1 cellular context compared by ENCODE assay signal in genomic region chr1:44730741-44731512, GRCh38.
TF ChIP-seq lines count a peak whose summit lies in the region.

RNU5D-1 (minus strand) TSS chr1:44731170.

TF ChIP-seq in HepG2, 621 proteins besides CTCF, POLR2A, EP300 and RAD21 (continued from another document and continues in another):
- TF ChIP-seq ZNF557 (CRISPR knock-in tag; IDR thresholded peaks at IDR 0.05) (no peak), PRMT3 (CRISPR knock-in tag; IDR thresholded peaks at IDR 0.05; ENCODE audit: borderline replicate concordance, low read depth) (no peak), ZNF614 (CRISPR knock-in tag; IDR thresholded peaks at IDR 0.05; ENCODE audit: borderline replicate concordance) (peak; percentile 72), ZSCAN30 (CRISPR knock-in tag; IDR thresholded peaks at IDR 0.05) (no peak), SRY (CRISPR knock-in tag; IDR thresholded peaks at IDR 0.05) (no peak), SAFB2 (CRISPR knock-in tag; IDR thresholded peaks at IDR 0.05; ENCODE audit: borderline replicate concordance, low read depth) (no peak), KAT7 (CRISPR knock-in tag; IDR thresholded peaks at IDR 0.05; ENCODE audit: borderline replicate concordance) (0 out of 2 replicates have a peak, but pooled peaks have one; percentile 28), ZGPAT (CRISPR knock-in tag; IDR thresholded peaks at IDR 0.05) (peak; percentile 92), NBN (conservative IDR thresholded peaks at IDR 0.05) (no peak), ZNF331 (CRISPR knock-in tag; IDR thresholded peaks at IDR 0.05) (peak; percentile 35; the same call in 1 of the 2 replicates), ZNF652 (CRISPR knock-in tag; IDR thresholded peaks at IDR 0.05; ENCODE audit: borderline replicate concordance, low read depth) (peak; percentile 10; the same call in 1 of the 2 replicates), MATR3 (CRISPR knock-in tag; IDR thresholded peaks at IDR 0.05) (no peak), ZNF343 (CRISPR knock-in tag; IDR thresholded peaks at IDR 0.05) (no peak), TFE3 (CRISPR knock-in tag; IDR thresholded peaks at IDR 0.05) (0 out of 2 replicates have a peak, but pooled peaks have one; percentile 12), ZNF207 (IDR thresholded peaks at IDR 0.05; ENCODE audit: borderline replicate concordance) (no peak), ZUFSP (CRISPR knock-in tag; IDR thresholded peaks at IDR 0.05; ENCODE audit: borderline replicate concordance) (no peak), ZNF335 (CRISPR knock-in tag; IDR thresholded peaks at IDR 0.05) (peak; percentile 82; the same call in 1 of the 2 replicates), ZNF740 (CRISPR knock-in tag; IDR thresholded peaks at IDR 0.05) (no peak), PATZ1 (CRISPR knock-in tag; IDR thresholded peaks at IDR 0.05) (peak; percentile 13; the same call in 1 of the 2 replicates), GZF1 (CRISPR knock-in tag; IDR thresholded peaks at IDR 0.05) (no peak), ZFP41 (CRISPR knock-in tag; IDR thresholded peaks at IDR 0.05; ENCODE audit: borderline replicate concordance) (no peak), ADNP (CRISPR knock-in tag; IDR thresholded peaks at IDR 0.05) (no peak), TAF1 (CRISPR knock-in tag; IDR thresholded peaks at IDR 0.05) (no peak), ZNF572 (CRISPR knock-in tag; IDR thresholded peaks at IDR 0.05) (no peak), MLLT10 (CRISPR knock-in tag; IDR thresholded peaks at IDR 0.05) (no peak), ARHGAP35 (CRISPR knock-in tag; IDR thresholded peaks at IDR 0.05; ENCODE audit: borderline replicate concordance) (no peak), BRCA1 (CRISPR knock-in tag; IDR thresholded peaks at IDR 0.05) (no peak), ELK4 (CRISPR knock-in tag; IDR thresholded peaks at IDR 0.05; ENCODE audit: borderline replicate concordance) (no peak), FLYWCH1 (CRISPR knock-in tag; IDR thresholded peaks at IDR 0.05) (no peak; the same call in 1 of the 2 replicates), FOXP4 (CRISPR knock-in tag; IDR thresholded peaks at IDR 0.05) (peak; percentile 20), POLR2G (IDR thresholded peaks at IDR 0.05; ENCODE audit: low read depth, low read length) (peak; percentile 100), GFI1 (CRISPR knock-in tag; IDR thresholded peaks at IDR 0.05; ENCODE audit: borderline replicate concordance) (no peak; the same call in none of the 2 replicates), NFRKB (IDR thresholded peaks at IDR 0.05) (no peak), ATF7-NPFF (CRISPR knock-in tag; IDR thresholded peaks at IDR 0.05; ENCODE audit: low read depth) (no peak; the same call in none of the 2 replicates), EED (CRISPR knock-in tag; IDR thresholded peaks at IDR 0.05) (no peak), HMG20A (CRISPR knock-in tag; IDR thresholded peaks at IDR 0.05; ENCODE audit: borderline replicate concordance) (0 out of 2 replicates have a peak, but pooled peaks have one; percentile 40), ZNF362 (CRISPR knock-in tag; IDR thresholded peaks at IDR 0.05; ENCODE audit: borderline replicate concordance) (no peak; the same call in 1 of the 2 replicates), XRCC5 (optimal IDR thresholded peaks at IDR 0.05; ENCODE audit: low read length) (peak; percentile 58), ZNF644 (CRISPR knock-in tag; IDR thresholded peaks at IDR 0.05; ENCODE audit: low read depth) (no peak; the same call in 1 of the 2 replicates), NFE2L2 (IDR thresholded peaks at IDR 0.05; ENCODE audit: low read length) (peak; percentile 66; the same call in 1 of the 2 replicates), ZNF234 (CRISPR knock-in tag; conservative IDR thresholded peaks at IDR 0.05) (no peak), RARA (CRISPR knock-in tag; IDR thresholded peaks at IDR 0.05) (no peak), E2F2 (CRISPR knock-in tag; IDR thresholded peaks at IDR 0.05; ENCODE audit: borderline replicate concordance) (no peak), E2F1 (CRISPR knock-in tag; IDR thresholded peaks at IDR 0.05) (no peak), HES4 (CRISPR knock-in tag; IDR thresholded peaks at IDR 0.05; ENCODE audit: borderline replicate concordance) (no peak), TEAD3 (CRISPR knock-in tag; optimal IDR thresholded peaks at IDR 0.05; ENCODE audit: borderline replicate concordance) (peak; percentile 94), SCMH1 (CRISPR knock-in tag; IDR thresholded peaks at IDR 0.05; ENCODE audit: borderline replicate concordance) (no peak), MTERF4 (CRISPR knock-in tag; IDR thresholded peaks at IDR 0.05) (no peak), ZC3H4 (CRISPR knock-in tag; IDR thresholded peaks at IDR 0.05; ENCODE audit: borderline replicate concordance) (peak; percentile 88; the same call in 1 of the 2 replicates), ARID2 (CRISPR knock-in tag; IDR thresholded peaks at IDR 0.05; ENCODE audit: borderline replicate concordance) (no peak), MED1 (CRISPR knock-in tag; IDR thresholded peaks at IDR 0.05) (peak; percentile 97), ZNF501 (CRISPR knock-in tag; IDR thresholded peaks at IDR 0.05) (no peak), ZBTB7A (CRISPR knock-in tag; IDR thresholded peaks at IDR 0.05) (no peak)
